Comparison of ENCODE assay signal across 9 cellular contexts in the genomic region with DNA sequence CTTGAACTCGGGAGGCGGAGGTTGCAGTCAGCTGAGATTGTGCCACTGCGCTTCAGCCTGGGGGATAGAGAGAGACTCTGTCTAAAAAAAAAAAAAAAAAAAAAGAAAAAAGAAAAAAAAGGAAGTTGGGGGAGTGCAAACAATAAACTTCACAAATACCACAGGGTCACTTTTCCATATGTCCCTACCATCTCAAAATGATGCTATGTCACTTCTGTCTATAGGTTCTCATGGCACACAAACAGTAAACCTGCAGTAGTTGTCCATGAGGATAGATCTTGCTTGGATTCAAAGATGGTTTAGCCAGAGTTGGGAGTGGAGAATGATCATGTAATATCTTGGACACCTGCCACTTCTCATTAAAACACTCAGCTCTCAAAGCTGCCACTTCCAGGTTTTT. TPM values are rescaled to one million over a fixed set of nuclear protein-coding genes. Genes with fewer than 3 reads are reported as not detected.
DNase-seq lines count a peak whose midpoint lies in the region; ATAC-seq and TF ChIP-seq lines count a peak whose summit lies in the region.
"Had no signal": no experiment of that assay in that cellular context is flagged by ENCODE, and none has a peak within 500 bp of the region (broad histone marks: within the 10 kb centered on the region; RNA-seq: fewer than 3 reads in every experiment).

No MANE protein-coding gene starts in this region.

- H3K4me2 ChIP-seq in mesenchymal stem cell (ENCODE audit: low read length, poor library complexity, severe bottlenecking), result peak overlapping the region; percentile 45

- no peak for TF ChIP-seq POLR2A in GM18505 (IDR thresholded peaks at IDR 0.05; ENCODE audit: borderline replicate concordance, extremely low read depth, insufficient read depth, insufficient read length)

- no peak overlapping the region for H3K23ac ChIP-seq in mesenchymal stem cell (ENCODE audit: low read length in 2 of 2)

- no peak overlapping the region for H2BK15ac ChIP-seq in mesenchymal stem cell (ENCODE audit: low read depth, poor library complexity, severe bottlenecking)

- ATAC-seq in activated naive CD8-positive, alpha-beta T cell treated with anti-CD3 and anti-CD28 coated beads, Interleukin-2, amount 50 U/mL, for 24 hours, result no peak
- ATAC-seq in GM19035 (IDR thresholded peaks at IDR 0.05; ENCODE audit: unreplicated experiment), result no peak
- no peak for ATAC-seq in GM18505 (IDR thresholded peaks at IDR 0.05; ENCODE audit: unreplicated experiment)
- no peak for ATAC-seq in omental fat pad (ENCODE audit: low FRiP score)
- ATAC-seq in GM21619 (IDR thresholded peaks at IDR 0.05; ENCODE audit: unreplicated experiment), result no peak

- H3K27ac ChIP-seq in 22Rv1 (peak overlapping the region; percentile 86), mesenchymal stem cell (ENCODE audit: low read length, poor library complexity, severe bottlenecking) (no peak overlapping the region)

- H3K27me3 Mint-ChIP-seq in activated naive CD8-positive, alpha-beta T cell treated with anti-CD3 and anti-CD28 coated beads, Interleukin-2, amount 50 U/mL, for 24 hours, result no peaks in the 10 kb centered on the region

- H3K9me3 ChIP-seq in HAP-1 (no peaks in the 10 kb centered on the region), mesenchymal stem cell (ENCODE audit: control insufficient read depth, low read length) (no peaks in the 10 kb centered on the region)

- H3K14ac ChIP-seq in mesenchymal stem cell (ENCODE audit: low read length in 2 of 2), result no peak overlapping the region

- peak overlapping the region; percentile 81 for H3K4me3 ChIP-seq in HAP-1
- H3K4me3 ChIP-seq in mesenchymal stem cell (ENCODE audit: insufficient read depth in 1 of 2, low read depth in 1 of 2, low read length in 2 of 2), result peak overlapping the region in 1 of 2 experiments; percentile 98

- DNase-seq in HAP-1 (ENCODE audit: low spot score in 2 of 2) (no peak), mesenchymal stem cell (no peak), omental fat pad (ENCODE audit: low spot score) (no peak)
- DNase-seq in activated naive CD8-positive, alpha-beta T cell treated with anti-CD3 and anti-CD28 coated beads, Interleukin-2, amount 50 U/mL, for 24 hours, result no peak
- DNase-seq: NCI-H2107 had no signal

- H3K9me3 Mint-ChIP-seq in activated naive CD8-positive, alpha-beta T cell treated with anti-CD3 and anti-CD28 coated beads, Interleukin-2, amount 50 U/mL, for 24 hours, result no peaks in the 10 kb centered on the region

- peaks cover 27% of the 10 kb centered on the region for H3K4me1 Mint-ChIP-seq in activated naive CD8-positive, alpha-beta T cell treated with anti-CD3 and anti-CD28 coated beads, Interleukin-2, amount 50 U/mL, for 24 hours

- H3K4me3 Mint-ChIP-seq in activated naive CD8-positive, alpha-beta T cell treated with anti-CD3 and anti-CD28 coated beads, Interleukin-2, amount 50 U/mL, for 24 hours, result peak overlapping the region; percentile 87

- in situ Hi-C loops in HAP-1 (cut with MboI; ENCODE audit: low sequenced_read_pairs), result no loop called here

- H3K36me3 ChIP-seq in HAP-1 (replicated peaks) (peaks cover 8% of the 10 kb centered on the region), mesenchymal stem cell (ENCODE audit: control insufficient read depth in 1 of 2, insufficient read depth in 2 of 2, low read depth in 1 of 2, low read length in 2 of 2) (peaks cover 9 to 22% of the 10 kb centered on the region in 2 experiments)

- H2BK12ac ChIP-seq in mesenchymal stem cell (ENCODE audit: low read length in 2 of 2), result no peak overlapping the region

- peak overlapping the region; percentile 93 for H3K27ac Mint-ChIP-seq in activated naive CD8-positive, alpha-beta T cell treated with anti-CD3 and anti-CD28 coated beads, Interleukin-2, amount 50 U/mL, for 24 hours

- no peak overlapping the region for H4K8ac ChIP-seq in mesenchymal stem cell (ENCODE audit: low read length)

- no peak overlapping the region for H2AFZ ChIP-seq in mesenchymal stem cell (ENCODE audit: low read depth, low read length)

- H3K4me1 ChIP-seq in HAP-1 (peaks cover 9% of the 10 kb centered on the region), mesenchymal stem cell (ENCODE audit: control insufficient read depth, insufficient read depth, low read depth, low read length) (peaks cover 3% of the 10 kb centered on the region)

- TF ChIP-seq CTCF in 22Rv1 (IDR thresholded peaks at IDR 0.05), result no peak
- TF ChIP-seq CTCF in omental fat pad (IDR thresholded peaks at IDR 0.05), result no peak

- no peaks in the 10 kb centered on the region for H3K27me3 ChIP-seq in HAP-1 (ENCODE audit: low read depth)
- H3K27me3 ChIP-seq in mesenchymal stem cell (ENCODE audit: control insufficient read depth in 1 of 2, insufficient read depth in 1 of 2, low read length in 2 of 2), result no peaks in the 10 kb centered on the region

- no peak overlapping the region for H2BK5ac ChIP-seq in mesenchymal stem cell (ENCODE audit: low read depth, low read length, poor library complexity, severe bottlenecking)

- 93% methylated on average over 2 of the region's 3 CpGs for WGBS in mesenchymal stem cell

- H4K91ac ChIP-seq in mesenchymal stem cell (ENCODE audit: low read length), result no peak overlapping the region

- peaks cover 10% of the 10 kb centered on the region for H3K36me3 Mint-ChIP-seq in activated naive CD8-positive, alpha-beta T cell treated with anti-CD3 and anti-CD28 coated beads, Interleukin-2, amount 50 U/mL, for 24 hours (ENCODE audit: low read depth)

- peak overlapping the region; percentile 98 for H3K9ac ChIP-seq in mesenchymal stem cell (ENCODE audit: low read length)

- peaks cover 16% of the 10 kb centered on the region for H3K79me1 ChIP-seq in mesenchymal stem cell (replicated peaks; ENCODE audit: low read length, poor library complexity, severe bottlenecking)

- no peak overlapping the region for H3K18ac ChIP-seq in mesenchymal stem cell (ENCODE audit: low read depth in 1 of 2, low read length in 2 of 2)

- no peak overlapping the region for H2BK120ac ChIP-seq in mesenchymal stem cell (ENCODE audit: low read depth, low read length)

- H3K4ac ChIP-seq in mesenchymal stem cell (ENCODE audit: low read depth in 1 of 2, low read length in 2 of 2), result no peak overlapping the region

- no peak overlapping the region for H2AK5ac ChIP-seq in mesenchymal stem cell (ENCODE audit: low read length, severe bottlenecking)

RNA-seq across cellular contexts. Expression of a gene that starts 1.1 kb away (rescaled TPM):
- 29.0 TPM for polyA plus RNA-seq in mesenchymal stem cell (2013, experiment 1 of 2)
- 29.0 TPM for polyA plus RNA-seq in mesenchymal stem cell (2013, experiment 2 of 2)
- total RNA-seq in omental fat pad, result 10 to 100 TPM; 31.5 to 39.2 (median 32.7) TPM

RNA-seq across cellular contexts. Expression of a gene that starts 9.5 kb away (rescaled TPM):
- polyA plus RNA-seq in mesenchymal stem cell (2013, experiment 1 of 2), result 118 TPM
- 124 TPM for polyA plus RNA-seq in mesenchymal stem cell (2013, experiment 2 of 2)
- total RNA-seq in omental fat pad, result 10 to 100 TPM; 43.5 to 94.4 (median 63.7) TPM

RNA-seq across cellular contexts. Expression of a gene that starts 18.2 kb away (rescaled TPM):
- polyA plus RNA-seq in mesenchymal stem cell (2013, experiment 1 of 2), result 20.1 TPM
- polyA plus RNA-seq in mesenchymal stem cell (2013, experiment 2 of 2), result 19.2 TPM
- total RNA-seq in omental fat pad, result 10 to 100 TPM in 1 of 4 donors, 1 to 10 TPM in 3; 7.2 to 11.7 (median 8.5) TPM

RNA-seq across cellular contexts. Expression of a gene that starts 35.2 kb away (rescaled TPM):
- 42.7 TPM for polyA plus RNA-seq in mesenchymal stem cell (2013, experiment 1 of 2)
- 37.9 TPM for polyA plus RNA-seq in mesenchymal stem cell (2013, experiment 2 of 2)
- 10 to 100 TPM; 23.0 to 34.0 (median 28.5) TPM for total RNA-seq in omental fat pad

RNA-seq across cellular contexts. Expression of a gene that starts 35.8 kb away (rescaled TPM):
- polyA plus RNA-seq in mesenchymal stem cell (2013, experiment 1 of 2), result 6.8 TPM
- 7.2 TPM for polyA plus RNA-seq in mesenchymal stem cell (2013, experiment 2 of 2)
- 10 to 100 TPM; 11.6 to 18.4 (median 14.0) TPM for total RNA-seq in omental fat pad
